Comparison of ENCODE assay signal across 10 cellular contexts in the genomic region with DNA sequence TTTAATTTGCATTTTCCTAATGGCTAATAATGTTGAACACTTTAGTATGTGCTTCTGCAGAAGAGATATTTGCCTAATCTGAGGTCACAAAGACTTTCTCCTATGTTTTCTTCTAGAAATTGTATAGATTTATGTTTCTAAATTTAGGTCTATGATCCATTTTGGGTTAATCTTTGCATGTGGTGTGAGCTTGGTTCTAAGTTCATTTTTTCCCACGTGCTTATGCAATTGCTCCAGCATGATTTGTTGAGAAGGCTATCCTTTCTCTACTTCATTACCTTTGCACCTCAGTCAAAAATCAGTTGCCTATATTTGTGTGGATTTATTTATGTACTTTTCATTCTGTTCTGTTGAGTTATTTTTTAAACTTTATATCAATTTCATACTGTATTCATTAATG.
"Had no signal": no experiment of that assay in that cellular context is flagged by ENCODE, and none has a peak within 500 bp of the region (broad histone marks: within the 10 kb centered on the region; RNA-seq: fewer than 3 reads in every experiment).

No MANE protein-coding gene starts in this region.

- H3K27ac ChIP-seq: GM23248 had no signal

- H3K9ac ChIP-seq: GM23248 had no signal

- H3K4me3 ChIP-seq: GM23248, HAP-1 had no signal

- H3K4me1 Mint-ChIP-seq: H9 had no signal

- ATAC-seq: HCT116 had no signal

- FAIRE-seq: H1, H54 had no signal

- H3K36me3 ChIP-seq: HAP-1 had no signal

- H3K27ac Mint-ChIP-seq: H9, HFFc6 had no signal

- H3K9me3 ChIP-seq: HAP-1 had no signal

- DNase-seq: GM23248, GOT3, H7, H9, HCEC 1CT, HFFc6 had no signal

- H3K4me3 Mint-ChIP-seq: H9, HFFc6 had no signal

- H2AFZ ChIP-seq: GM23248 had no signal

- H3K4me1 ChIP-seq: HAP-1 had no signal
